In the genomic region with DNA sequence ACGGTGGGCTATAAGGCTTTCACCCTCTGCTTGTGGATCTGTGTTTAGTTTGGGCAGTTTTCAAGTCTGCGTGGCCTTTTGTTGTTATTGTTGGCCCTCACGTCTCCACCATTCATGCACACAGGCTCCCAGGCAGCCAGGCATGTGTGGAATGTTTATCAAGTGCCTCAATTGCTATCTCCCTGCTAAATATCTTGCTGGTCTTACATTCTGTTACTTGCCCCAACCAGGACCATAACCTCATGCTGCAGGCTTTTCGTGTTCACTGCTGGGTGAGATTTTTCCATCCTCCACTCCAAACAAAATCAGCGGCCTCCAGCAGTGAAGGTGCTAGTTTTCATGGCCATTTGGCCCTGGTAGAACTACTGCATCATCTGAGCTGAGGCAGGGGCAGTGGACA, we compare ENCODE assay signal across 17 cellular contexts.
DNase-seq lines count a peak whose midpoint lies in the region; ATAC-seq and TF ChIP-seq lines count a peak whose summit lies in the region.
"Had no signal": no experiment of that assay in that cellular context is flagged by ENCODE, and none has a peak within 500 bp of the region (broad histone marks: within the 10 kb centered on the region; RNA-seq: fewer than 3 reads in every experiment).

No MANE protein-coding gene starts in this region.

- H3K27me3 ChIP-seq in Karpas-422 (ENCODE audit: low read length) (no peaks in the 10 kb centered on the region), endodermal cell (ENCODE audit: control insufficient read depth, insufficient read depth, low read length, poor library complexity, severe bottlenecking) (no peaks in the 10 kb centered on the region)
- H3K27me3 ChIP-seq: stomach had no signal

- H3K9ac ChIP-seq in Karpas-422 (ENCODE audit: low read length) (peak overlapping the region; percentile 54), endodermal cell (ENCODE audit: extremely low read depth, low read length, poor library complexity, severe bottlenecking) (peak overlapping the region; percentile 55)

- no peaks in the 10 kb centered on the region for H3K9me2 ChIP-seq in Karpas-422 (replicated peaks; ENCODE audit: insufficient read depth, low read length)

- H3K79me2 ChIP-seq in Karpas-422 (ENCODE audit: low read length), result peaks cover 35% of the 10 kb centered on the region

- H3K9me3 Mint-ChIP-seq in endodermal cell, result peaks cover 18% of the 10 kb centered on the region

- H3K9me3 ChIP-seq in Karpas-422 (ENCODE audit: low read length) (no peaks in the 10 kb centered on the region; the same call in 1 of the 2 replicates), endodermal cell (ENCODE audit: control insufficient read depth, low read length) (no peaks in the 10 kb centered on the region)
- H3K9me3 ChIP-seq: stomach had no signal

- H3K27ac Mint-ChIP-seq in endodermal cell, result peak overlapping the region; percentile 95
- H3K27ac Mint-ChIP-seq: HFFc6, immature natural killer cell had no signal

- no peaks in the 10 kb centered on the region for H3K27me3 Mint-ChIP-seq in endodermal cell (ENCODE audit: insufficient read depth)

- TF ChIP-seq CTCF in endodermal cell (conservative IDR thresholded peaks at IDR 0.05), result no peak

- H2AFZ ChIP-seq in Karpas-422 (ENCODE audit: low read length), result peak overlapping the region; percentile 76

- peak overlapping the region; percentile 90 for H3K27ac ChIP-seq in Karpas-422 (ENCODE audit: low read length)
- peak overlapping the region; percentile 71 for H3K27ac ChIP-seq in endodermal cell (ENCODE audit: low read depth, low read length)
- H3K27ac ChIP-seq: stomach, VCaP had no signal

- H3K4me1 ChIP-seq in Karpas-422 (ENCODE audit: low read length) (peaks cover 86% of the 10 kb centered on the region), endodermal cell (ENCODE audit: control insufficient read depth, insufficient read depth, low read length) (peaks cover 6% of the 10 kb centered on the region)
- H3K4me1 ChIP-seq: stomach had no signal

- ATAC-seq in HG02970 (IDR thresholded peaks at IDR 0.05; ENCODE audit: low FRiP score, unreplicated experiment), result no peak
- ATAC-seq: esophagus mucosa had no signal

- peak overlapping the region; percentile 53 for H3K4me2 ChIP-seq in Karpas-422 (ENCODE audit: low read depth, low read length, poor library complexity, severe bottlenecking)

- 14 to 24% methylated on average over 5 of the region's 5 CpGs for WGBS in endodermal cell (ENCODE audit: insufficient coverage in 1 of 2, insufficient read length in 1 of 2), 2 experiments

- H3K36me3 Mint-ChIP-seq in endodermal cell (ENCODE audit: low read depth), result peaks cover 2% of the 10 kb centered on the region
- H3K36me3 Mint-ChIP-seq: immature natural killer cell had no signal

- H3K4me1 Mint-ChIP-seq in endodermal cell, result peaks cover 16% of the 10 kb centered on the region
- H3K4me1 Mint-ChIP-seq: immature natural killer cell had no signal

- DNase-seq in Karpas-422 (peak; percentile 65), endodermal cell (peak; percentile 87), kidney tubule cell (ENCODE audit: low spot score) (peak; percentile 75), smooth muscle cell of the brain vasculature (ENCODE audit: low read depth, low spot score) (peak; percentile 63), NCI-H2081 treated with DMSO at 0.1 percent for 48 hours (lab: John Stamatoyannopoulos, UW) (no peak), DMS 273 (lab: John Stamatoyannopoulos, UW; ENCODE audit: unreplicated experiment) (no peak), OCI-M2 (lab: John Stamatoyannopoulos, UW; ENCODE audit: unreplicated experiment) (no peak)
- DNase-seq: HFFc6; immature natural killer cell; NCI-H345; occipital lobe; SHP77; stimulated activated CD4-positive, alpha-beta T cell treated with anti-CD3 and anti-CD28 coated beads, Interleukin-4, amount 100 ng/mL, for 4 hours; stomach had no signal

- H4K20me1 ChIP-seq in Karpas-422 (ENCODE audit: insufficient read depth, low read depth, low read length), result no peaks in the 10 kb centered on the region

- H3K4me3 ChIP-seq in Karpas-422 (ENCODE audit: low read length) (peak overlapping the region; percentile 38), endodermal cell (ENCODE audit: low read length) (no peak overlapping the region)
- H3K4me3 ChIP-seq: stomach had no signal

- no peak overlapping the region for H3K4me3 Mint-ChIP-seq in endodermal cell
- H3K4me3 Mint-ChIP-seq: HFFc6, immature natural killer cell had no signal

- H3K36me3 ChIP-seq in Karpas-422 (ENCODE audit: insufficient read depth, low read length), result no peaks in the 10 kb centered on the region
- no peaks in the 10 kb centered on the region for H3K36me3 ChIP-seq in endodermal cell (ENCODE audit: control insufficient read depth, insufficient read depth, low read length)
- H3K36me3 ChIP-seq: stomach had no signal

Comparison
In these comparisons a context has a peak if more than half of its experiments do, and no peak if none do; other contexts are left out.
1. DNase-seq: peak in Karpas-422 (single experiment), endodermal cell (single experiment), kidney tubule cell (single experiment) and smooth muscle cell of the brain vasculature (single experiment); none in NCI-H2081 treated with DMSO at 0.1 percent for 48 hours (single experiment), DMS 273 (single experiment) and OCI-M2 (single experiment).